Comparison of ENCODE assay signal across 8 cellular contexts in genomic region chr17:2337152-2337810, GRCh38. TPM values are rescaled to one million over a fixed set of nuclear protein-coding genes. Genes with fewer than 3 reads are reported as not detected.
A peak's percentile ranks its signal among the peaks of the same experiment; 100 is the strongest.
DNase-seq lines count a peak whose midpoint lies in the region; ATAC-seq and TF ChIP-seq lines count a peak whose summit lies in the region.

Gene SGSM2, plus strand, starts transcription at chr17:2337501. Its CDS starts 188 bp downstream, at chr17:2337689.

- peak within 1 kb of the TSS; percentile 97 for H3K27ac Mint-ChIP-seq in activated T-helper 2 cell treated with anti-CD3 and anti-CD28 coated beads, Interferon-gamma antibody, Interleukin-2, Interleukin-4, amounts not matched to agents 10 μg/mL and 5 μg/mL and 100 μg/mL, durations not matched to agents 14 hours and 24 hours and 36 hours
- H3K27ac Mint-ChIP-seq in natural killer cell: peak within 1 kb of the TSS; percentile 90 to 93

- H3K9ac ChIP-seq in fibroblast of lung (ENCODE audit: insufficient read depth, low read length): peak within 1 kb of the TSS; percentile 86

- no peaks in the 10 kb centered on the region for H3K27me3 Mint-ChIP-seq in activated T-helper 2 cell treated with anti-CD3 and anti-CD28 coated beads, Interferon-gamma antibody, Interleukin-2, Interleukin-4, amounts not matched to agents 10 μg/mL and 5 μg/mL and 100 μg/mL, durations not matched to agents 14 hours and 24 hours and 36 hours (ENCODE audit: low read depth)
- H3K27me3 Mint-ChIP-seq in natural killer cell (ENCODE audit: low read depth in 2 of 2): no peaks in the 10 kb centered on the region

- TF ChIP-seq CTCF in Peyer's patch (IDR thresholded peaks at IDR 0.05) (no peak), fibroblast of lung (conservative IDR thresholded peaks at IDR 0.05 in 1 of 2, IDR thresholded peaks at IDR 0.05 in 1 of 2; ENCODE audit: low read depth in 1 of 2, low read length in 2 of 2) (no peak), natural killer cell (IDR thresholded peaks at IDR 0.05) (no peak)

- H3K4me1 ChIP-seq in Peyer's patch (peaks cover 0 to 17% (median 6%) of the 10 kb centered on the region in 4 donors), fibroblast of lung (ENCODE audit: control insufficient read depth, extremely low read depth, insufficient read depth, low read length) (peaks cover 13% of the 10 kb centered on the region)

- H3K27ac ChIP-seq in Peyer's patch (peak within 1 kb of the TSS; percentile 80 to 88 (median 85)), fibroblast of lung (ENCODE audit: insufficient read depth, low read length) (peak within 1 kb of the TSS; percentile 61)

- peaks cover 9% of the 10 kb centered on the region for H3K36me3 Mint-ChIP-seq in activated T-helper 2 cell treated with anti-CD3 and anti-CD28 coated beads, Interferon-gamma antibody, Interleukin-2, Interleukin-4, amounts not matched to agents 10 μg/mL and 5 μg/mL and 100 μg/mL, durations not matched to agents 14 hours and 24 hours and 36 hours (ENCODE audit: low read depth)
- no peaks in the 10 kb centered on the region for H3K36me3 Mint-ChIP-seq in natural killer cell

- peak within 1 kb of the TSS; percentile 100 for H3K4me3 Mint-ChIP-seq in activated T-helper 2 cell treated with anti-CD3 and anti-CD28 coated beads, Interferon-gamma antibody, Interleukin-2, Interleukin-4, amounts not matched to agents 10 μg/mL and 5 μg/mL and 100 μg/mL, durations not matched to agents 14 hours and 24 hours and 36 hours (ENCODE audit: low read depth)
- H3K4me3 Mint-ChIP-seq in natural killer cell: peak within 1 kb of the TSS; percentile 99

- intact Hi-C loops in activated T-helper 2 cell treated with anti-CD3 and anti-CD28 coated beads, Interferon-gamma antibody, Interleukin-2, Interleukin-4, amounts not matched to agents 10 μg/mL and 5 μg/mL and 100 μg/mL, durations not matched to agents 14 hours and 24 hours and 36 hours (cut with micrococcal nuclease): loop anchor here (1.0 to 2.0 kb wide), 3 partner anchors 34 to 282 kb away; partner anchors contain the start of genes HIC1, SMG6 and SRR
- intact Hi-C loops in natural killer cell (cut with micrococcal nuclease): no loop called here

- DNase-seq in G401 (ENCODE audit: low spot score) (peak; percentile 40), Peyer's patch (peak; percentile 50 to 78 (median 71)), fibroblast of lung (ENCODE audit: low read depth in 2 of 2) (peak; percentile 43 to 50), natural killer cell (peak; percentile 60), inferior parietal cortex (ENCODE audit: extremely low spot score) (no peak)
- peak; percentile 58 for DNase-seq in activated T-helper 2 cell treated with anti-CD3 and anti-CD28 coated beads, Interferon-gamma antibody, Interleukin-2, Interleukin-4, amounts not matched to agents 10 μg/mL and 5 μg/mL and 100 μg/mL, durations not matched to agents 14 hours and 24 hours and 36 hours (ENCODE audit: low spot score)
- peak; percentile 79 for DNase-seq in stimulated activated naive CD8-positive, alpha-beta T cell treated with anti-CD3 and anti-CD28 coated beads, Interleukin-15, Interleukin-2, amounts not matched to agents 100 U/mL and 50 U/mL, for 24 hours

- in situ Hi-C loops in G401 (cut with HindIII; ENCODE audit: low sequenced_read_pairs): no loop called here

- ATAC-seq in HG03159 (IDR thresholded peaks at IDR 0.05; ENCODE audit: unreplicated experiment) (peak; percentile 34), natural killer cell (peak; percentile 66 to 76 (median 71))
- ATAC-seq in stimulated activated naive CD8-positive, alpha-beta T cell treated with anti-CD3 and anti-CD28 coated beads, Interleukin-15, Interleukin-2, amounts not matched to agents 100 U/mL and 50 U/mL, for 24 hours: peak; percentile 51

- H3K4me1 Mint-ChIP-seq in activated T-helper 2 cell treated with anti-CD3 and anti-CD28 coated beads, Interferon-gamma antibody, Interleukin-2, Interleukin-4, amounts not matched to agents 10 μg/mL and 5 μg/mL and 100 μg/mL, durations not matched to agents 14 hours and 24 hours and 36 hours (ENCODE audit: low read depth): peaks cover 21% of the 10 kb centered on the region
- H3K4me1 Mint-ChIP-seq in natural killer cell: peaks cover 17 to 19% of the 10 kb centered on the region in 2 donors

- peaks cover 29% of the 10 kb centered on the region for H3K79me2 ChIP-seq in fibroblast of lung (ENCODE audit: control insufficient read depth, insufficient read depth, low read length)

- H4K20me1 ChIP-seq in fibroblast of lung (ENCODE audit: control insufficient read depth, extremely low read depth, insufficient read depth, low read length): no peaks in the 10 kb centered on the region

- H3K36me3 ChIP-seq in Peyer's patch: peaks cover 0 to 30% (median 0%) of the 10 kb centered on the region in 3 donors
- peaks cover 13% of the 10 kb centered on the region for H3K36me3 ChIP-seq in fibroblast of lung (ENCODE audit: control insufficient read depth, insufficient read depth, low read length)

- no peak for TF ChIP-seq POLR2A in Peyer's patch (IDR thresholded peaks at IDR 0.05)

- H3K4me3 ChIP-seq in Peyer's patch (peak within 1 kb of the TSS; percentile 85 to 97 (median 96)), fibroblast of lung (replicated peaks in 1 of 4; ENCODE audit: control extremely low read depth in 1 of 4, insufficient read depth in 1 of 4, low read depth in 3 of 4, low read length in 4 of 4) (peak within 1 kb of the TSS; percentile 60 to 96 (median 80))

- H3K27me3 ChIP-seq in Peyer's patch (no peaks in the 10 kb centered on the region), fibroblast of lung (ENCODE audit: control insufficient read depth, insufficient read depth, low read length) (no peaks in the 10 kb centered on the region)

- no peaks in the 10 kb centered on the region for H3K9me3 Mint-ChIP-seq in activated T-helper 2 cell treated with anti-CD3 and anti-CD28 coated beads, Interferon-gamma antibody, Interleukin-2, Interleukin-4, amounts not matched to agents 10 μg/mL and 5 μg/mL and 100 μg/mL, durations not matched to agents 14 hours and 24 hours and 36 hours
- H3K9me3 Mint-ChIP-seq in natural killer cell: no peaks in the 10 kb centered on the region

- H3K4me2 ChIP-seq in fibroblast of lung (ENCODE audit: extremely low read depth, insufficient read depth, low read length): peak within 1 kb of the TSS; percentile 99

- peak within 1 kb of the TSS; percentile 88 for H2AFZ ChIP-seq in fibroblast of lung (ENCODE audit: low read length)

- H3K9me3 ChIP-seq in Peyer's patch: no peaks in the 10 kb centered on the region
- no peaks in the 10 kb centered on the region for H3K9me3 ChIP-seq in fibroblast of lung (ENCODE audit: control insufficient read depth, insufficient read depth, low read depth, low read length)

RNA-seq across cellular contexts. Expression of gene SGSM2, which starts in this region (rescaled TPM):
- 24.7 and 35.2 TPM in 2 replicates for total RNA-seq in G401 (2014; rRNA removed; shearing (Covaris generic))
- 100 to 1,000 TPM in 3 of 4 donors, 10 to 100 TPM in 1; 48.5 to 151 (median 113) TPM for total RNA-seq in Peyer's patch
- total RNA-seq in activated T-helper 2 cell treated with anti-CD3 and anti-CD28 coated beads, Interferon-gamma antibody, Interleukin-2, Interleukin-4, amounts not matched to agents 10 μg/mL and 5 μg/mL and 100 μg/mL, durations not matched to agents 14 hours and 24 hours and 36 hours: 50.6 and 55.4 TPM in 2 replicates
- 25.7 and 31.5 TPM in 2 replicates for total RNA-seq in fibroblast of lung
- 16.2 and 23.4 TPM in 2 replicates for polyA plus RNA-seq in fibroblast of lung
- 17.2 and 26.4 TPM in 2 replicates for polyA plus RNA-seq in fibroblast of lung (2012)
- 59.4 and 98.2 TPM in 2 replicates for polyA minus RNA-seq in fibroblast of lung (ENCODE audit: low replicate concordance)
- 10 to 100 TPM; 65.4 to 75.7 (median 73.6) TPM for total RNA-seq in natural killer cell
